Comparison of ENCODE assay signal across 12 cellular contexts in genomic region chr4:54498661-54499111, GRCh38.
DNase-seq lines count a peak whose midpoint lies in the region; ATAC-seq and TF ChIP-seq lines count a peak whose summit lies in the region.
"Had no signal": no experiment of that assay in that cellular context is flagged by ENCODE, and none has a peak within 500 bp of the region (broad histone marks: within the 10 kb centered on the region; RNA-seq: fewer than 3 reads in every experiment).

No MANE protein-coding gene starts in this region.

- no peak overlapping the region for H3K4me3 ChIP-seq in adipocyte (ENCODE audit: low read length)
- H3K4me3 ChIP-seq in body of pancreas: no peak overlapping the region
- H3K4me3 ChIP-seq: sigmoid colon had no signal

- no peaks in the 10 kb centered on the region for H3K9me3 ChIP-seq in adipocyte (ENCODE audit: control insufficient read depth, low read length)
- no peaks in the 10 kb centered on the region for H3K9me3 ChIP-seq in body of pancreas
- H3K9me3 ChIP-seq: sigmoid colon had no signal

- TF ChIP-seq CTCF in body of pancreas (IDR thresholded peaks at IDR 0.05): no peak

- no peaks in the 10 kb centered on the region for H3K36me3 ChIP-seq in adipocyte (ENCODE audit: control insufficient read depth, insufficient read depth, low read length, severe bottlenecking)
- H3K36me3 ChIP-seq in body of pancreas (replicated peaks in 1 of 2; ENCODE audit: insufficient read depth in 1 of 2, low read depth in 2 of 2): no peaks in the 10 kb centered on the region
- H3K36me3 ChIP-seq: sigmoid colon had no signal

- H3K27me3 ChIP-seq in adipocyte (replicated peaks; ENCODE audit: control insufficient read depth, insufficient read depth, low read length): no peaks in the 10 kb centered on the region
- no peaks in the 10 kb centered on the region for H3K27me3 ChIP-seq in body of pancreas
- H3K27me3 ChIP-seq: sigmoid colon had no signal

- H3K27ac ChIP-seq in body of pancreas: no peak overlapping the region
- H3K27ac ChIP-seq: HL-60, sigmoid colon had no signal

- WGBS in body of pancreas, 2 donors: 21 to 43% methylated on average over 1 of the region's 1 CpG

- ATAC-seq in HG02840 (IDR thresholded peaks at IDR 0.05; ENCODE audit: low FRiP score, unreplicated experiment): no peak
- ATAC-seq in body of pancreas: no peak
- ATAC-seq: activated T-cell treated with anti-CD3 and anti-CD28 coated beads, Interleukin-2, amount 50 U/mL, for 72 hours had no signal

- H3K9ac ChIP-seq in adipocyte (ENCODE audit: low read length): no peak overlapping the region

- DNase-seq in A172 (ENCODE audit: low spot score) (peak; percentile 92), HT1080 (ENCODE audit: low read depth) (peak; percentile 89), adipocyte (ENCODE audit: low read depth) (peak; percentile 62), hepatic stellate cell (ENCODE audit: low spot score) (peak; percentile 62), body of pancreas (no peak), NCI-H2171 treated with DMSO at 0.1 percent for 48 hours (lab: John Stamatoyannopoulos, UW) (no peak)
- DNase-seq in activated CD8-positive, alpha-beta memory T cell treated with anti-CD3 and anti-CD28 coated beads, Interleukin-2, amount 50 U/mL, for 4 hours: no peak
- DNase-seq: activated T-cell treated with anti-CD3 and anti-CD28 coated beads, Interleukin-2, amount 50 U/mL, for 72 hours; NCI-H187; sigmoid colon had no signal

- intact Hi-C loops in body of pancreas (cut with DNase I): no loop called here

- no peak for TF ChIP-seq POLR2A in body of pancreas (IDR thresholded peaks at IDR 0.05)

- peaks cover 14% of the 10 kb centered on the region for H3K4me1 ChIP-seq in adipocyte (ENCODE audit: control insufficient read depth, insufficient read depth, low read length)
- H3K4me1 ChIP-seq in body of pancreas: no peaks in the 10 kb centered on the region
- H3K4me1 ChIP-seq: sigmoid colon had no signal

Comparison
In these comparisons a context has a peak if more than half of its experiments do, and no peak if none do; other contexts are left out.
1. DNase-seq: peak in A172 (single experiment), HT1080 (single experiment), adipocyte (single experiment) and hepatic stellate cell (single experiment); none in activated CD8-positive, alpha-beta memory T cell treated with anti-CD3 and anti-CD28 coated beads, Interleukin-2, amount 50 U/mL, for 4 hours (single experiment), body of pancreas (0 of 4) and NCI-H2171 treated with DMSO at 0.1 percent for 48 hours (single experiment).